8 cellular contexts compared by ENCODE assay signal in genomic region chr3:69738859-69739203, GRCh38. TPM values are rescaled to one million over a fixed set of nuclear protein-coding genes. Genes with fewer than 3 reads are reported as not detected.
DNase-seq lines count a peak whose midpoint lies in the region; ATAC-seq and TF ChIP-seq lines count a peak whose summit lies in the region.

No MANE protein-coding gene starts in this region.

- H3K36me3 ChIP-seq in heart left ventricle = no peaks in the 10 kb centered on the region

- H3K9me3 Mint-ChIP-seq in H9 = no peaks in the 10 kb centered on the region; a peak in 1 of 5 replicates
- no peaks in the 10 kb centered on the region for H3K9me3 Mint-ChIP-seq in activated T-helper 17 cell treated with anti-CD3 and anti-CD28 coated beads, Interleukin-2, amount 50 U/mL, for 72 hours

- no peak overlapping the region for H3K18ac ChIP-seq in H9 (ENCODE audit: insufficient read length, low read depth, low read length)

- no peak overlapping the region for H2BK15ac ChIP-seq in H9 (ENCODE audit: low read depth, low read length)

- H2AFZ ChIP-seq in H9 (ENCODE audit: low read length) = peak overlapping the region; percentile 71

- H3K23me2 ChIP-seq in H9 (ENCODE audit: insufficient read length, low read depth, low read length, poor library complexity, severe bottlenecking) = peaks cover 7% of the 10 kb centered on the region

- no peak for TF ChIP-seq POLR2A in heart left ventricle (IDR thresholded peaks at IDR 0.05)

- peaks cover 14 to 15% of the 10 kb centered on the region in 2 experiments for H3K4me1 Mint-ChIP-seq in H9
- H3K4me1 Mint-ChIP-seq in activated T-helper 17 cell treated with anti-CD3 and anti-CD28 coated beads, Interleukin-2, amount 50 U/mL, for 72 hours = no peaks in the 10 kb centered on the region

- peak overlapping the region; percentile 75 for H3K4me3 ChIP-seq in WI38 (ENCODE audit: low read depth, low read length)
- H3K4me3 ChIP-seq in heart left ventricle = peak overlapping the region; percentile 67 to 98 (median 84)

- H3K79me2 ChIP-seq in H9 (ENCODE audit: insufficient read depth, low read length) = no peaks in the 10 kb centered on the region

- no peak overlapping the region for H3K4ac ChIP-seq in H9 (ENCODE audit: low read depth, low read length)

- no peaks in the 10 kb centered on the region for H3K79me1 ChIP-seq in H9 (ENCODE audit: insufficient read depth, low read depth, low read length, poor library complexity, severe bottlenecking)

- no peaks in the 10 kb centered on the region for H3K9me3 ChIP-seq in H9 (ENCODE audit: control insufficient read depth, low read depth, low read length)
- no peaks in the 10 kb centered on the region for H3K9me3 ChIP-seq in heart left ventricle

- H3K4me3 Mint-ChIP-seq in H9 = peak overlapping the region; percentile 81
- no peak overlapping the region for H3K4me3 Mint-ChIP-seq in activated T-helper 17 cell treated with anti-CD3 and anti-CD28 coated beads, Interleukin-2, amount 50 U/mL, for 72 hours

- no CpG with 5 or more reads among the region's 12 CpGs for WGBS in H9 (ENCODE audit: extremely low coverage, insufficient read length, low lambda C conversion rate)
- 0 to 1% (median 1%) methylated on average over 12 of the region's 12 CpGs for WGBS in heart left ventricle, 4 donors

- H4K20me1 ChIP-seq in H9 (ENCODE audit: control insufficient read depth, insufficient read depth, insufficient read length) = no peaks in the 10 kb centered on the region

- no peak overlapping the region for H2BK20ac ChIP-seq in H9 (ENCODE audit: low read depth, low read length, poor library complexity, severe bottlenecking)

- H4K8ac ChIP-seq in H9 (replicated peaks; ENCODE audit: insufficient read length, low read depth, low read length) = no peak overlapping the region

- H2BK120ac ChIP-seq in H9 (ENCODE audit: low read depth, low read length, poor library complexity, severe bottlenecking) = no peak overlapping the region

- peaks cover 69% of the 10 kb centered on the region for H3K27me3 Mint-ChIP-seq in H9 (ENCODE audit: low read depth)
- peaks cover 42% of the 10 kb centered on the region for H3K27me3 Mint-ChIP-seq in activated T-helper 17 cell treated with anti-CD3 and anti-CD28 coated beads, Interleukin-2, amount 50 U/mL, for 72 hours

- H3K36me3 Mint-ChIP-seq in H9 (ENCODE audit: insufficient read depth in 1 of 3, low read depth in 3 of 3) = no peaks in the 10 kb centered on the region
- no peaks in the 10 kb centered on the region for H3K36me3 Mint-ChIP-seq in activated T-helper 17 cell treated with anti-CD3 and anti-CD28 coated beads, Interleukin-2, amount 50 U/mL, for 72 hours (ENCODE audit: low read depth)

- H3K9ac ChIP-seq in H9 (ENCODE audit: extremely low read depth, insufficient read length, low read length) = no peak overlapping the region

- H3K27ac Mint-ChIP-seq in H9 = no peak overlapping the region
- H3K27ac Mint-ChIP-seq in activated T-helper 17 cell treated with anti-CD3 and anti-CD28 coated beads, Interleukin-2, amount 50 U/mL, for 72 hours = no peak overlapping the region

- no peak overlapping the region for H2BK5ac ChIP-seq in H9 (ENCODE audit: insufficient read length, low read length)

- no peak for TF ChIP-seq CTCF in H9 (conservative IDR thresholded peaks at IDR 0.05)
- TF ChIP-seq CTCF in WI38 (IDR thresholded peaks at IDR 0.05; ENCODE audit: low read depth, low read length) = no peak
- no peak for TF ChIP-seq CTCF in heart left ventricle (IDR thresholded peaks at IDR 0.05)

- H3K27ac ChIP-seq in H9 (ENCODE audit: insufficient read length, low read depth, low read length) (no peak overlapping the region), heart left ventricle (peak overlapping the region; percentile 79 to 94 (median 92))

- H2AK5ac ChIP-seq in H9 (ENCODE audit: insufficient read length, low read length) = no peak overlapping the region

- H4K91ac ChIP-seq in H9 (ENCODE audit: insufficient read length, low read depth, low read length) = no peak overlapping the region

- H3K4me1 ChIP-seq in H9 (ENCODE audit: insufficient read depth, low read length) (no peaks in the 10 kb centered on the region), heart left ventricle (peaks cover 0 to 45% (median 23%) of the 10 kb centered on the region in 12 donors)

- H3T11ph ChIP-seq in H9 (ENCODE audit: low read length) = no peak overlapping the region

- intact Hi-C loops in heart left ventricle (cut with DNase I) (loop anchor here in 5 of 10 donors (2.0 to 10.0 kb wide), 3 partner anchors 46 to 52 kb away; no protein-coding TSS in a partner anchor), sciatic nerve (cut with DNase I) (no loop called here)

- no peak overlapping the region for H3K14ac ChIP-seq in H9 (ENCODE audit: insufficient read depth, low read length)

- peak overlapping the region; percentile 97 for H3K4me2 ChIP-seq in H9 (ENCODE audit: insufficient read depth, insufficient read length, low read length)

- ATAC-seq in heart left ventricle (peak in 3 of 4 donors; percentile 41 to 59 (median 42)), sciatic nerve (peak; percentile 31)
- no peak for ATAC-seq in activated T-helper 17 cell treated with anti-CD3 and anti-CD28 coated beads, Interleukin-2, amount 50 U/mL, for 72 hours (replicated peaks)

- H2BK12ac ChIP-seq in H9 (ENCODE audit: insufficient read length, low read depth, low read length) = no peak overlapping the region

- H3K23ac ChIP-seq in H9 (ENCODE audit: insufficient read length, low read depth, low read length) = no peak overlapping the region

- no peak overlapping the region for H3K56ac ChIP-seq in H9 (ENCODE audit: insufficient read length, low read depth, low read length)

- no peak overlapping the region for H4K5ac ChIP-seq in H9 (ENCODE audit: insufficient read length, low read depth, low read length)

- H3K27me3 ChIP-seq in H9 (ENCODE audit: insufficient read depth, low read length) = peaks cover 5% of the 10 kb centered on the region; the same call in 1 of the 2 replicates
- H3K27me3 ChIP-seq in heart left ventricle = no peaks in the 10 kb centered on the region

- no peak for DNase-seq in H9
- peak in 2 of 5 donors; percentile 21 to 33 for DNase-seq in heart left ventricle
- no peak for DNase-seq in sciatic nerve (ENCODE audit: low spot score)
- DNase-seq in central memory CD4-positive, alpha-beta T cell = no peak
- DNase-seq in NCI-H510A (lab: John Stamatoyannopoulos, UW) = no peak
- DNase-seq in activated CD8-positive, alpha-beta memory T cell treated with anti-CD3 and anti-CD28 coated beads for 24 hours = no peak

RNA-seq across cellular contexts. Expression of gene MITF, which starts 0.4 kb away (rescaled TPM):
- 0.81 and 0.88 TPM in 2 replicates for total RNA-seq in H9 (2021)
- 100 to 1,000 TPM in 2 of 9 donors, 10 to 100 TPM in 7; 61.4 to 114 (median 86.9) TPM for total RNA-seq in heart left ventricle
- 10 to 100 TPM; 17.9 to 56.9 TPM for polyA plus RNA-seq in heart left ventricle
- total RNA-seq in sciatic nerve = 26.5 TPM
- total RNA-seq in activated T-helper 17 cell treated with anti-CD3 and anti-CD28 coated beads, Interleukin-2, amount 50 U/mL, for 72 hours = not detected

Comparison
In these comparisons a context has a peak if more than half of its experiments do, and no peak if none do; other contexts are left out.
1. RNA of gene MITF, which starts 0.4 kb away (total RNA-seq): 61.4 to 114 TPM in heart left ventricle and 26.5 TPM in sciatic nerve (single experiment); 0.81 to 0.88 TPM in H9 and not detected in activated T-helper 17 cell treated with anti-CD3 and anti-CD28 coated beads, Interleukin-2, amount 50 U/mL, for 72 hours; every median in the first group is over 10 times any median in the second.